Comparison of ENCODE assay signal across 1 cellular context in the genomic region with DNA sequence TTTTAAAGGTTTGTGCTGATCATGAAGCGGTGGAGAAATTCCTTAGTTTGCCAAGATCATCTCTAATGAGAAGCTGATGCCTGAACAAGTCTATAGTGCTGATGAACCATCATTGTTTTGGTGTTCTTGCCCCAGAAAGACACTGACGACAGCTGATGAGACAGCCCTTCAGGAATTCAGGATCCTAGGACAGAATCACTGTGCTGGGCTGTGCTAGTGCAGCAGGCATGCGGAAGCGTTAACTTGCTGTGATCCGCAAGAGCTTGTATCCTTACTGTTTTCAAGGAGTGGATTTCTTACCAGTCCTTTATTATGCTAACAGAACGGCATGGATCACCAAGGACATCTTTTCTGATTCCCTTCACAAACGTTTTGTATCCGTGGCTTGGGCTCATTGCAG.
TF ChIP-seq lines count a peak whose summit lies in the region.

No MANE protein-coding gene starts in this region.

TF ChIP-seq in SK-N-SH, 30 proteins besides CTCF, POLR2A, EP300 and RAD21 (continued from another document):
- TF ChIP-seq, protein P1, sequence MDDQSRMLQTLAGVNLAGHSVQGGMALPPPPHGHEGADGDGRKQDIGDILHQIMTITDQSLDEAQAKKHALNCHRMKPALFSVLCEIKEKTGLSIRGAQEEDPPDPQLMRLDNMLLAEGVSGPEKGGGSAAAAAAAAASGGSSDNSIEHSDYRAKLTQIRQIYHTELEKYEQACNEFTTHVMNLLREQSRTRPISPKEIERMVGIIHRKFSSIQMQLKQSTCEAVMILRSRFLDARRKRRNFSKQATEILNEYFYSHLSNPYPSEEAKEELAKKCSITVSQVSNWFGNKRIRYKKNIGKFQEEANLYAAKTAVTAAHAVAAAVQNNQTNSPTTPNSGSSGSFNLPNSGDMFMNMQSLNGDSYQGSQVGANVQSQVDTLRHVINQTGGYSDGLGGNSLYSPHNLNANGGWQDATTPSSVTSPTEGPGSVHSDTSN (IDR thresholded peaks at IDR 0.05), result no peak; the same call in 1 of the 2 replicates
- TF ChIP-seq GABPA (IDR thresholded peaks at IDR 0.05; ENCODE audit: low read depth), result no peak
